ENCODE assay signal across 9 cellular contexts in the genomic region with DNA sequence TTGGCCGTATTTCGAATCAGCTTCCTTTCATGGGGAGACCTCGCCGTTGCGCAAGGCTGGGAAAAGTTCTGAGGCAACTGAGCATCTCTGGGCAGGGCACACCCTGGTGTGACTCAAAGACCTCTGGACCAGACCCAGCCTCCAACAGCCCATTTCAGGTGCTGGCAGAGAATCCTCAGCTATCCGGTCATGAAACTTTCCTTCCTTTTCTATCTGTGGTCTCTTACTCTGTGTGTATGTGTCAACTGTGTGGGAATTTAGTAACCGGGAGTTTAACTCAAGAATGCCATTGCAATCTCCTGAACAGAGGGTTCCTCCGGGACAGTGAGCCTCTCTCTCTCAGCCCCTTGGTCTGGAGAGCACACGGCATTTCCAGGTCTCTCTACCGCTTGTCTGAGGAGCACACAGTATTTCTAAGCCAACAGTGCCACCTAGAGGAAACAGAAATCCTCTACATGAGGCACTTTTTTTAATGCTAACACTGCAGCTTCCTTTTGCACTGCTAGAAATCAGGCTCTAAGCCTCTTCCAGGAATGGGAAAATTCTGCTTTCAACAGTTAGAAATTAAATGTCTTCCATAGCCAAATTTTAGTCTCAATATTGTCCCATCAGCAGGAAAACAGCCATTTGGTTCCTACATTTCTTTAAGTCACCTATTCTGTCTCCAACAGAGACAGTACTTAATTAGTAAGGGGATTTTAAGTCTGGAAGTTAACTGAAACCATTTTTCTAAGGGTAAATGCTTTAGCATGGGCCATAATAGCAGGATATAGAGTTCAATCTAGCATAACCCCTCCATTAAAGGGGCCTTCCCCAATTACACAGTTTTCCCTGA. TPM values are rescaled to one million over a fixed set of nuclear protein-coding genes. Genes with fewer than 3 reads are reported as not detected.
DNase-seq lines count a peak whose midpoint lies in the region; ATAC-seq and TF ChIP-seq lines count a peak whose summit lies in the region.
"Had no signal": no experiment of that assay in that cellular context is flagged by ENCODE, and none has a peak within 500 bp of the region (broad histone marks: within the 10 kb centered on the region; RNA-seq: fewer than 3 reads in every experiment).

No MANE protein-coding gene starts in this region.

- H3K27ac ChIP-seq in left ventricle myocardium inferior (replicated peaks) (no peak overlapping the region), psoas muscle (peak overlapping the region; percentile 86)
- H3K27ac ChIP-seq: BLaER1 had no signal

- intact Hi-C loops in left ventricle myocardium inferior (cut with micrococcal nuclease) (loop anchor here (10.0 kb wide), 1 partner anchor 296 kb away; no protein-coding TSS in a partner anchor), psoas muscle (cut with DNase I) (loop anchor here (2.0 to 5.0 kb wide), 2 partner anchors 36 to 296 kb away; no protein-coding TSS in a partner anchor)

- ATAC-seq in HG02981 (IDR thresholded peaks at IDR 0.05; ENCODE audit: unreplicated experiment) (peak; percentile 59), psoas muscle (peak; percentile 90 to 95 (median 92)), HG03025 (IDR thresholded peaks at IDR 0.05; ENCODE audit: low FRiP score, unreplicated experiment) (no peak)

- H3K4me3 ChIP-seq in left ventricle myocardium inferior = no peak overlapping the region
- peak overlapping the region; percentile 9 for H3K4me3 ChIP-seq in psoas muscle
- H3K4me3 ChIP-seq: BLaER1 had no signal

- TF ChIP-seq CTCF in left ventricle myocardium inferior (IDR thresholded peaks at IDR 0.05; ENCODE audit: borderline replicate concordance) = peak; percentile 79
- TF ChIP-seq CTCF in psoas muscle (IDR thresholded peaks at IDR 0.05) = peak; percentile 72

- WGBS in psoas muscle, 3 donors = 43 to 54% (median 45%) methylated on average over 10 of the region's 10 CpGs

- H3K4me1 ChIP-seq in left ventricle myocardium inferior (peaks cover 21% of the 10 kb centered on the region), psoas muscle (peaks cover 33% of the 10 kb centered on the region)
- H3K4me1 ChIP-seq: BLaER1 had no signal

- DNase-seq in NCI-H1417 (lab: John Stamatoyannopoulos, UW) (peak; percentile 12 to 79 (median 33)), NCI-H1417 treated with DMSO at 0.1 percent for 48 hours (lab: John Stamatoyannopoulos, UW) (no peak), NCI-H526 treated with DMSO at 0.1 percent for 48 hours (lab: John Stamatoyannopoulos, UW) (peak; percentile 64), amniotic stem cell (lab: John Stamatoyannopoulos, UW) (peak; percentile 58), left ventricle myocardium inferior (no peak), psoas muscle (peak; percentile 64 to 91)

- H3K9me3 ChIP-seq in left ventricle myocardium inferior (replicated peaks) (peaks cover 42% of the 10 kb centered on the region), psoas muscle (peaks cover 19% of the 10 kb centered on the region)

- H3K36me3 ChIP-seq in left ventricle myocardium inferior (peaks cover 6% of the 10 kb centered on the region), psoas muscle (ENCODE audit: insufficient read depth in 1 of 2, low read depth in 1 of 2) (peaks cover 0 to 5% of the 10 kb centered on the region in 2 donors)

- no peaks in the 10 kb centered on the region for H3K27me3 ChIP-seq in left ventricle myocardium inferior (ENCODE audit: low read depth)
- no peaks in the 10 kb centered on the region for H3K27me3 ChIP-seq in psoas muscle (ENCODE audit: insufficient read depth in 3 of 3, low read length in 2 of 3)
- H3K27me3 ChIP-seq: BLaER1 had no signal

RNA-seq across cellular contexts. Expression of gene PLN, which starts 32.7 kb away (rescaled TPM):
- total RNA-seq in left ventricle myocardium inferior (2,329 TPM), psoas muscle (100 to 1,000 TPM; 158 to 239 (median 211) TPM)
- 100 to 1,000 TPM in 2 of 3 donors, 10 to 100 TPM in 1; 72.7 to 214 (median 115) TPM for polyA plus RNA-seq in psoas muscle

Comparison
In these comparisons a context has a peak if more than half of its experiments do, and no peak if none do; other contexts are left out.
1. DNase-seq: peak in NCI-H1417 (3 of 3), NCI-H526 treated with DMSO at 0.1 percent for 48 hours (single experiment), amniotic stem cell (single experiment) and psoas muscle (2 of 2); none in NCI-H1417 treated with DMSO at 0.1 percent for 48 hours (single experiment) and left ventricle myocardium inferior (single experiment).